Comparison of ENCODE assay signal across 15 cellular contexts in genomic region chr19:52665529-52665928, GRCh38. TPM values are rescaled to one million over a fixed set of nuclear protein-coding genes. Genes with fewer than 3 reads are reported as not detected.
DNase-seq lines count a peak whose midpoint lies in the region; ATAC-seq and TF ChIP-seq lines count a peak whose summit lies in the region.
"Had no signal": no experiment of that assay in that cellular context is flagged by ENCODE, and none has a peak within 500 bp of the region (broad histone marks: within the 10 kb centered on the region; RNA-seq: fewer than 3 reads in every experiment).

No MANE protein-coding gene starts in this region.

- H3K4me3 ChIP-seq in GM23248 (no peak overlapping the region), mammary epithelial cell (replicated peaks in 1 of 3; ENCODE audit: insufficient read depth in 1 of 3, low read depth in 2 of 3, low read length in 3 of 3) (no peak overlapping the region), A673 (ENCODE audit: low read depth, low read length, poor library complexity, severe bottlenecking) (no peak overlapping the region), upper lobe of right lung (no peak overlapping the region)

- H3K36me3 ChIP-seq in GM23248 (ENCODE audit: low read depth) (peaks cover under 1% of the 10 kb centered on the region; the same call in 1 of the 2 replicates), mammary epithelial cell (ENCODE audit: insufficient read depth, low read length) (peaks cover 4% of the 10 kb centered on the region), A673 (ENCODE audit: insufficient read depth, low read length, poor library complexity, severe bottlenecking) (no peaks in the 10 kb centered on the region), upper lobe of right lung (no peaks in the 10 kb centered on the region)

- POLR2A ChIA-PET in A673 (lab: Charles Lee; ENCODE audit: low non-redundant PET) = no interaction called here
- POLR2A ChIA-PET in naive thymus-derived CD8-positive, alpha-beta T cell (lab: Charles Lee) = no interaction called here

- H3K4me1 ChIP-seq in GM23248 (ENCODE audit: insufficient read depth) = no peaks in the 10 kb centered on the region
- peaks cover 28% of the 10 kb centered on the region for H3K4me1 ChIP-seq in mammary epithelial cell (ENCODE audit: insufficient read depth, low read length)
- no peaks in the 10 kb centered on the region for H3K4me1 ChIP-seq in A673 (ENCODE audit: insufficient read depth, low read length, poor library complexity, severe bottlenecking)
- H3K4me1 ChIP-seq in upper lobe of right lung = no peaks in the 10 kb centered on the region

- BruUV-seq in mammary epithelial cell (replicated peaks; lab: Mats Ljungman, UMichigan) = no TSS peak
- BruUV-seq in A673 (replicated peaks; lab: Mats Ljungman, UMichigan) = no TSS peak

- H3K79me2 ChIP-seq in GM23248 (ENCODE audit: insufficient read depth) (peaks cover 38% of the 10 kb centered on the region), mammary epithelial cell (ENCODE audit: insufficient read depth, low read length) (peaks cover 53% of the 10 kb centered on the region)

- no peaks in the 10 kb centered on the region for H3K9me2 ChIP-seq in GM23248 (ENCODE audit: insufficient read depth)

- CTCF ChIA-PET in mammary epithelial cell (lab: Charles Lee; ENCODE audit: low non-redundant PET) (interaction anchor here (0.5 kb wide), 1 partner anchor 81 kb away, joined by 3 read pairs; no protein-coding TSS in a partner anchor), A673 (lab: Charles Lee) (no interaction called here)

- H3K4me3 Mint-ChIP-seq in mesothelial cell of epicardium = no peak overlapping the region
- no peak overlapping the region for H3K4me3 Mint-ChIP-seq in naive thymus-derived CD8-positive, alpha-beta T cell
- H3K4me3 Mint-ChIP-seq: brain; naive thymus-derived CD4-positive, alpha-beta T cell had no signal

- H3F3A ChIP-seq in GM23248 (ENCODE audit: insufficient read depth) = no peaks in the 10 kb centered on the region

- peaks cover 12% of the 10 kb centered on the region for H3K36me3 Mint-ChIP-seq in mesothelial cell of epicardium
- H3K36me3 Mint-ChIP-seq in naive thymus-derived CD8-positive, alpha-beta T cell = peaks cover 18 to 73% (median 52%) of the 10 kb centered on the region in 3 donors

- in situ Hi-C loops in GM23248 (cut with MboI) (no loop called here), mammary epithelial cell (cut with MboI; ENCODE audit: low sequenced_read_pairs in 2 of 2) (no loop called here)

- H3K27me3 ChIP-seq in GM23248 (replicated peaks; ENCODE audit: insufficient read depth) (no peaks in the 10 kb centered on the region), mammary epithelial cell (ENCODE audit: insufficient read depth, low read length) (no peaks in the 10 kb centered on the region), A673 (replicated peaks; ENCODE audit: insufficient read depth, low read depth, low read length, poor library complexity) (no peaks in the 10 kb centered on the region), upper lobe of right lung (no peaks in the 10 kb centered on the region)

- ATAC-seq in HG03469 (IDR thresholded peaks at IDR 0.05; ENCODE audit: unreplicated experiment) (no peak), upper lobe of right lung (no peak)
- ATAC-seq in naive thymus-derived CD8-positive, alpha-beta T cell = no peak
- ATAC-seq: naive thymus-derived CD4-positive, alpha-beta T cell had no signal

- H3K27me3 Mint-ChIP-seq in mesothelial cell of epicardium (ENCODE audit: low read depth) = no peaks in the 10 kb centered on the region
- H3K27me3 Mint-ChIP-seq in naive thymus-derived CD8-positive, alpha-beta T cell = no peaks in the 10 kb centered on the region
- H3K27me3 Mint-ChIP-seq: naive thymus-derived CD4-positive, alpha-beta T cell had no signal

- DNase-seq in GM23248 (peak; percentile 23), NCI-H226 (peak; percentile 96), mammary epithelial cell (peak; percentile 70), mesothelial cell of epicardium (ENCODE audit: low spot score in 2 of 2, unreplicated experiment in 2 of 2) (no peak), A673 (ENCODE audit: low spot score) (no peak), upper lobe of right lung (no peak)
- DNase-seq in naive thymus-derived CD8-positive, alpha-beta T cell = no peak
- DNase-seq: activated CD4-positive, CD25-positive, alpha-beta regulatory T cell; COR-L47; GDM1; naive thymus-derived CD4-positive, alpha-beta T cell; NCI-H187 treated with DMSO at 0.1 percent for 48 hours; NCI-H510A treated with DMSO at 0.1 percent for 48 hours had no signal

- H3K4me1 Mint-ChIP-seq in mesothelial cell of epicardium = peaks cover 8% of the 10 kb centered on the region
- H3K4me1 Mint-ChIP-seq in naive thymus-derived CD8-positive, alpha-beta T cell = peaks cover 0 to 13% (median 3%) of the 10 kb centered on the region in 4 donors
- H3K4me1 Mint-ChIP-seq: brain had no signal

- TF ChIP-seq CTCF in mammary epithelial cell (conservative IDR thresholded peaks at IDR 0.05 in 1 of 2, IDR thresholded peaks at IDR 0.05 in 1 of 2; ENCODE audit: extremely low read depth in 1 of 2, insufficient read depth in 1 of 2, low read depth in 1 of 2, low read length in 2 of 2) (no peak), mesothelial cell of epicardium (IDR thresholded peaks at IDR 0.05; ENCODE audit: unreplicated experiment) (no peak), A673 (conservative IDR thresholded peaks at IDR 0.05; ENCODE audit: low read depth, low read length) (no peak), upper lobe of right lung (IDR thresholded peaks at IDR 0.05) (no peak)

- no peaks in the 10 kb centered on the region for H4K20me1 ChIP-seq in GM23248 (ENCODE audit: insufficient read depth)
- H4K20me1 ChIP-seq in mammary epithelial cell (ENCODE audit: insufficient read depth, low read length) = no peaks in the 10 kb centered on the region

- H3K27ac ChIP-seq in GM23248 (no peak overlapping the region), mammary epithelial cell (ENCODE audit: insufficient read depth, low read depth, low read length) (peak overlapping the region; percentile 33), A673 (ENCODE audit: low read depth, low read length, poor library complexity, severe bottlenecking) (no peak overlapping the region), upper lobe of right lung (no peak overlapping the region)

- peak overlapping the region; percentile 14 for H3K27ac Mint-ChIP-seq in mesothelial cell of epicardium
- H3K27ac Mint-ChIP-seq in naive thymus-derived CD8-positive, alpha-beta T cell = peak overlapping the region in 1 of 10 donors; percentile 25
- H3K27ac Mint-ChIP-seq: naive thymus-derived CD4-positive, alpha-beta T cell had no signal

- H2AFZ ChIP-seq in GM23248 (no peak overlapping the region), mammary epithelial cell (ENCODE audit: low read depth, low read length) (no peak overlapping the region)

- intact Hi-C loops in mammary epithelial cell (cut with micrococcal nuclease) = no loop called here
- intact Hi-C loops in A673 (cut with micrococcal nuclease; ENCODE audit: unreplicated experiment) = no loop called here
- intact Hi-C loops in upper lobe of right lung (cut with DNase I) = no loop called here

- H3K4me2 ChIP-seq in GM23248 (ENCODE audit: unreplicated experiment) (no peak overlapping the region), mammary epithelial cell (ENCODE audit: insufficient read depth, low read depth, low read length) (no peak overlapping the region)

- H3K9ac ChIP-seq in GM23248 (no peak overlapping the region), mammary epithelial cell (ENCODE audit: insufficient read depth, low read length) (no peak overlapping the region)

- no peaks in the 10 kb centered on the region for H3K9me3 Mint-ChIP-seq in mesothelial cell of epicardium
- H3K9me3 Mint-ChIP-seq in naive thymus-derived CD8-positive, alpha-beta T cell = peaks cover 0 to 50% (median 0%) of the 10 kb centered on the region in 9 donors
- H3K9me3 Mint-ChIP-seq: brain had no signal

- H3K9me3 ChIP-seq in GM23248 (ENCODE audit: low read depth) = no peaks in the 10 kb centered on the region
- H3K9me3 ChIP-seq in mammary epithelial cell (replicated peaks; ENCODE audit: insufficient read depth, low read length) = peaks cover under 1% of the 10 kb centered on the region
- no peaks in the 10 kb centered on the region for H3K9me3 ChIP-seq in A673 (ENCODE audit: low read depth, low read length, poor library complexity, severe bottlenecking)
- H3K9me3 ChIP-seq in upper lobe of right lung = no peaks in the 10 kb centered on the region

- dilution Hi-C loops in mammary epithelial cell (cut with HindIII; ENCODE audit: low sequenced_read_pairs) = no loop called here

- WGBS in GM23248 (ENCODE audit: low coverage in 1 of 2, low lambda C conversion rate in 2 of 2, missing lambda C conversion rate in 2 of 2), 2 experiments = 86 to 91% methylated on average over 6 of the region's 6 CpGs
- WGBS in mammary epithelial cell (ENCODE audit: low coverage, missing lambda C conversion rate) = 92% methylated on average over 6 of the region's 6 CpGs

RNA-seq across cellular contexts. Expression of gene ZNF83, which starts 27.4 kb away (rescaled TPM):
- 29.1 and 55.8 TPM in 2 replicates for total RNA-seq in GM23248 (2014; rRNA removed; shearing (Covaris generic))
- 24.7 and 27.9 TPM in 2 replicates for polyA plus RNA-seq in GM23248 (2016; fragmentation: Nextera tagmentation; extraction: Ambion mirVana)
- 10 to 100 TPM; 54.7 to 59.7 TPM for total RNA-seq in mammary epithelial cell
- polyA plus RNA-seq in mammary epithelial cell = 17.4 TPM
- 30.6 TPM for polyA minus RNA-seq in mammary epithelial cell
- 143 to 152 TPM (median 145 TPM) in 3 replicates for total RNA-seq in mesothelial cell of epicardium
- 23.0 and 23.7 TPM in 2 replicates for total RNA-seq in A673 (2021)
- 43.7 TPM for total RNA-seq in upper lobe of right lung
- total RNA-seq in naive thymus-derived CD8-positive, alpha-beta T cell = 100 to 1,000 TPM; 112 to 113 TPM
- polyA plus RNA-seq in naive thymus-derived CD8-positive, alpha-beta T cell = 10 to 100 TPM; 10.9 to 18.3 (median 13.8) TPM

Comparison
In these comparisons a context has a peak if more than half of its experiments do, and no peak if none do; other contexts are left out.
1. DNase-seq: peak in GM23248 (single experiment), NCI-H226 (single experiment) and mammary epithelial cell (single experiment); none in mesothelial cell of epicardium (0 of 2), A673 (single experiment), upper lobe of right lung (single experiment) and naive thymus-derived CD8-positive, alpha-beta T cell (0 of 10).